ENCODE assay signal across 2 cellular contexts in the genomic region with DNA sequence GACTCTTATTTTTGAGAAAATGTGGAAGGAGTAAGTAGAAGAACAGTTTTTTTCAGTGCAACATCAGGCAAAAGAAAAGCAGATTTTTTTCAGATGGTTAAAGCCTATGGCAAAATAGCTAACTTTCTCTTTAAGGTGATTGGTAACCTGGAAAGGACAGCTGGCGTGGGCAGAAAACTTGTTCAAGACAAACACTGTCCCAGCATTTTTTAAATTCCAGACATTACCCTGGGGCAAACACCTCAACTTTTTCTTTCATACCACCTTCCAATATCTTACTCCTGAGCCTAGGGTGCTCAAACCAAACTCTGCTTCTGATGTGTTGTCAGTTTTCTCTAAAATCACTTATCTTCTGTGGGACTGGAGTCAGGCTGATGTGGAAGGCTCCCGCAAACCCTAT.
TF ChIP-seq lines count a peak whose summit lies in the region.

No MANE protein-coding gene starts in this region.

TF ChIP-seq in GM23338, 12 proteins besides CTCF, POLR2A, EP300 and RAD21:
- no peak for TF ChIP-seq ZNF462 (CRISPR knock-in tag; IDR thresholded peaks at IDR 0.05)
- TF ChIP-seq, protein P1, sequence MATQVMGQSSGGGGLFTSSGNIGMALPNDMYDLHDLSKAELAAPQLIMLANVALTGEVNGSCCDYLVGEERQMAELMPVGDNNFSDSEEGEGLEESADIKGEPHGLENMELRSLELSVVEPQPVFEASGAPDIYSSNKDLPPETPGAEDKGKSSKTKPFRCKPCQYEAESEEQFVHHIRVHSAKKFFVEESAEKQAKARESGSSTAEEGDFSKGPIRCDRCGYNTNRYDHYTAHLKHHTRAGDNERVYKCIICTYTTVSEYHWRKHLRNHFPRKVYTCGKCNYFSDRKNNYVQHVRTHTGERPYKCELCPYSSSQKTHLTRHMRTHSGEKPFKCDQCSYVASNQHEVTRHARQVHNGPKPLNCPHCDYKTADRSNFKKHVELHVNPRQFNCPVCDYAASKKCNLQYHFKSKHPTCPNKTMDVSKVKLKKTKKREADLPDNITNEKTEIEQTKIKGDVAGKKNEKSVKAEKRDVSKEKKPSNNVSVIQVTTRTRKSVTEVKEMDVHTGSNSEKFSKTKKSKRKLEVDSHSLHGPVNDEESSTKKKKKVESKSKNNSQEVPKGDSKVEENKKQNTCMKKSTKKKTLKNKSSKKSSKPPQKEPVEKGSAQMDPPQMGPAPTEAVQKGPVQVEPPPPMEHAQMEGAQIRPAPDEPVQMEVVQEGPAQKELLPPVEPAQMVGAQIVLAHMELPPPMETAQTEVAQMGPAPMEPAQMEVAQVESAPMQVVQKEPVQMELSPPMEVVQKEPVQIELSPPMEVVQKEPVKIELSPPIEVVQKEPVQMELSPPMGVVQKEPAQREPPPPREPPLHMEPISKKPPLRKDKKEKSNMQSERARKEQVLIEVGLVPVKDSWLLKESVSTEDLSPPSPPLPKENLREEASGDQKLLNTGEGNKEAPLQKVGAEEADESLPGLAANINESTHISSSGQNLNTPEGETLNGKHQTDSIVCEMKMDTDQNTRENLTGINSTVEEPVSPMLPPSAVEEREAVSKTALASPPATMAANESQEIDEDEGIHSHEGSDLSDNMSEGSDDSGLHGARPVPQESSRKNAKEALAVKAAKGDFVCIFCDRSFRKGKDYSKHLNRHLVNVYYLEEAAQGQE (IDR thresholded peaks at IDR 0.05; ENCODE audit: unreplicated experiment): no peak
- TF ChIP-seq STAT1 (IDR thresholded peaks at IDR 0.05; ENCODE audit: unreplicated experiment): no peak

TF ChIP-seq in K562, 482 proteins besides CTCF, POLR2A, EP300 and RAD21:
- TF ChIP-seq HOXB6 (CRISPR knock-in tag; IDR thresholded peaks at IDR 0.05; ENCODE audit: borderline replicate concordance) (no peak), ZNF79 (CRISPR knock-in tag; IDR thresholded peaks at IDR 0.05; ENCODE audit: low read depth) (no peak), SMAD2 (IDR thresholded peaks at IDR 0.05; ENCODE audit: low read depth, low read length) (no peak), TAF15 (IDR thresholded peaks at IDR 0.05; ENCODE audit: low read depth, low read length) (no peak), MCM5 (IDR thresholded peaks at IDR 0.05; ENCODE audit: low read depth) (no peak), ZBTB12 (CRISPR knock-in tag; IDR thresholded peaks at IDR 0.05) (no peak), LEF1 (IDR thresholded peaks at IDR 0.05) (no peak), TEAD1 (CRISPR knock-in tag; IDR thresholded peaks at IDR 0.05) (no peak), ZNF316 (IDR thresholded peaks at IDR 0.05) (peak; percentile 81; the same call in 1 of the 2 replicates), ZNF239 (CRISPR knock-in tag; IDR thresholded peaks at IDR 0.05) (no peak), DDX20 (tag; IDR thresholded peaks at IDR 0.05; ENCODE audit: low read depth) (no peak), C11orf30 (IDR thresholded peaks at IDR 0.05; ENCODE audit: low read depth) (peak; percentile 48; the same call in 1 of the 2 replicates)
- TF ChIP-seq, protein P2, sequence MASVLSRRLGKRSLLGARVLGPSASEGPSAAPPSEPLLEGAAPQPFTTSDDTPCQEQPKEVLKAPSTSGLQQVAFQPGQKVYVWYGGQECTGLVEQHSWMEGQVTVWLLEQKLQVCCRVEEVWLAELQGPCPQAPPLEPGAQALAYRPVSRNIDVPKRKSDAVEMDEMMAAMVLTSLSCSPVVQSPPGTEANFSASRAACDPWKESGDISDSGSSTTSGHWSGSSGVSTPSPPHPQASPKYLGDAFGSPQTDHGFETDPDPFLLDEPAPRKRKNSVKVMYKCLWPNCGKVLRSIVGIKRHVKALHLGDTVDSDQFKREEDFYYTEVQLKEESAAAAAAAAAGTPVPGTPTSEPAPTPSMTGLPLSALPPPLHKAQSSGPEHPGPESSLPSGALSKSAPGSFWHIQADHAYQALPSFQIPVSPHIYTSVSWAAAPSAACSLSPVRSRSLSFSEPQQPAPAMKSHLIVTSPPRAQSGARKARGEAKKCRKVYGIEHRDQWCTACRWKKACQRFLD (CRISPR knock-in tag; IDR thresholded peaks at IDR 0.05): no peak
- TF ChIP-seq, protein P3, sequence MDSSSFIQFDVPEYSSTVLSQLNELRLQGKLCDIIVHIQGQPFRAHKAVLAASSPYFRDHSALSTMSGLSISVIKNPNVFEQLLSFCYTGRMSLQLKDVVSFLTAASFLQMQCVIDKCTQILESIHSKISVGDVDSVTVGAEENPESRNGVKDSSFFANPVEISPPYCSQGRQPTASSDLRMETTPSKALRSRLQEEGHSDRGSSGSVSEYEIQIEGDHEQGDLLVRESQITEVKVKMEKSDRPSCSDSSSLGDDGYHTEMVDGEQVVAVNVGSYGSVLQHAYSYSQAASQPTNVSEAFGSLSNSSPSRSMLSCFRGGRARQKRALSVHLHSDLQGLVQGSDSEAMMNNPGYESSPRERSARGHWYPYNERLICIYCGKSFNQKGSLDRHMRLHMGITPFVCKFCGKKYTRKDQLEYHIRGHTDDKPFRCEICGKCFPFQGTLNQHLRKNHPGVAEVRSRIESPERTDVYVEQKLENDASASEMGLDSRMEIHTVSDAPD (CRISPR knock-in tag; IDR thresholded peaks at IDR 0.05): no peak
- TF ChIP-seq, protein P4, sequence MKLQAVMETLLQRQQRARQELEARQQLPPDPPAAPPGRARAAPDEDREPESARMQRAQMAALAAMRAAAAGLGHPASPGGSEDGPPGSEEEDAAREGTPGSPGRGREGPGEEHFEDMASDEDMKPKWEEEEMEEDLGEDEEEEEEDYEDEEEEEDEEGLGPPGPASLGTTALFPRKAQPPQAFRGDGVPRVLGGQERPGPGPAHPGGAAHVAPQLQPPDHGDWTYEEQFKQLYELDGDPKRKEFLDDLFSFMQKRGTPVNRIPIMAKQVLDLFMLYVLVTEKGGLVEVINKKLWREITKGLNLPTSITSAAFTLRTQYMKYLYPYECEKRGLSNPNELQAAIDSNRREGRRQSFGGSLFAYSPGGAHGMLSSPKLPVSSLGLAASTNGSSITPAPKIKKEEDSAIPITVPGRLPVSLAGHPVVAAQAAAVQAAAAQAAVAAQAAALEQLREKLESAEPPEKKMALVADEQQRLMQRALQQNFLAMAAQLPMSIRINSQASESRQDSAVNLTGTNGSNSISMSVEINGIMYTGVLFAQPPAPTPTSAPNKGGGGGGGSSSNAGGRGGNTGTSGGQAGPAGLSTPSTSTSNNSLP (IDR thresholded peaks at IDR 0.05; ENCODE audit: borderline replicate concordance, low read depth, low read length): no peak
